Comparison of ENCODE assay signal across 14 cellular contexts in genomic region chr11:106706355-106706754, GRCh38.
A peak's percentile ranks its signal among the peaks of the same experiment; 100 is the strongest.
DNase-seq lines count a peak whose midpoint lies in the region; ATAC-seq and TF ChIP-seq lines count a peak whose summit lies in the region.
"Had no signal": no experiment of that assay in that cellular context is flagged by ENCODE, and none has a peak within 500 bp of the region (broad histone marks: within the 10 kb centered on the region; RNA-seq: fewer than 3 reads in every experiment).

No MANE protein-coding gene starts in this region.

- no peak overlapping the region for H3K4me3 Mint-ChIP-seq in stimulated activated naive CD8-positive, alpha-beta T cell treated with anti-CD3 and anti-CD28 coated beads, Interleukin-15, amount 100 ng/mL, for 72 hours
- H3K4me3 Mint-ChIP-seq in CD8-positive, alpha-beta memory T cell = no peak overlapping the region

- H3K4me3 ChIP-seq in choroid plexus epithelial cell (ENCODE audit: low read depth, low read length) = no peak overlapping the region
- no peak overlapping the region for H3K4me3 ChIP-seq in CD8-positive, alpha-beta memory T cell (ENCODE audit: low read length)

- no peaks in the 10 kb centered on the region for H3K4me1 Mint-ChIP-seq in stimulated activated naive CD8-positive, alpha-beta T cell treated with anti-CD3 and anti-CD28 coated beads, Interleukin-15, amount 100 ng/mL, for 72 hours
- no peaks in the 10 kb centered on the region for H3K4me1 Mint-ChIP-seq in CD8-positive, alpha-beta memory T cell

- no peaks in the 10 kb centered on the region for H3K27me3 ChIP-seq in CD8-positive, alpha-beta memory T cell (ENCODE audit: insufficient read depth, low read length, poor library complexity, severe bottlenecking)

- TF ChIP-seq CTCF in choroid plexus epithelial cell (conservative IDR thresholded peaks at IDR 0.05; ENCODE audit: low read depth, low read length) = no peak

- peaks cover 0 to 7% of the 10 kb centered on the region in 2 donors for H3K9me3 Mint-ChIP-seq in stimulated activated naive CD8-positive, alpha-beta T cell treated with anti-CD3 and anti-CD28 coated beads, Interleukin-15, amount 100 ng/mL, for 72 hours
- H3K9me3 Mint-ChIP-seq in CD8-positive, alpha-beta memory T cell = peaks cover 0 to 16% (median 0%) of the 10 kb centered on the region in 5 donors

- H3K27ac ChIP-seq in CD8-positive, alpha-beta memory T cell (ENCODE audit: low read depth, low read length) = no peak overlapping the region

- CTCF ChIA-PET in CD8-positive, alpha-beta memory T cell (lab: Charles Lee) = no interaction called here

- H3K27ac Mint-ChIP-seq in stimulated activated naive CD8-positive, alpha-beta T cell treated with anti-CD3 and anti-CD28 coated beads, Interleukin-15, amount 100 ng/mL, for 72 hours = no peak overlapping the region
- no peak overlapping the region for H3K27ac Mint-ChIP-seq in CD8-positive, alpha-beta memory T cell

- POLR2A ChIA-PET in CD8-positive, alpha-beta memory T cell (lab: Charles Lee) = no interaction called here

- peak; percentile 40 for DNase-seq in EH (ENCODE audit: low read depth)
- DNase-seq in NCI-H226 = peak; percentile 66
- DNase-seq in choroid plexus epithelial cell (ENCODE audit: low read depth) = peak; percentile 83
- peak; percentile 94 for DNase-seq in renal cortical epithelial cell (ENCODE audit: low read depth)
- no peak for DNase-seq in KG1 (lab: John Stamatoyannopoulos, UW)
- DNase-seq in stimulated activated naive CD8-positive, alpha-beta T cell treated with anti-CD3 and anti-CD28 coated beads, Interleukin-15, amount 100 ng/mL, for 72 hours = no peak
- DNase-seq in CD8-positive, alpha-beta memory T cell = no peak
- DNase-seq: activated CD4-positive, CD25-positive, alpha-beta regulatory T cell treated with anti-CD3 and anti-CD28 coated beads, Interleukin-2, amount 50 U/mL, for 72 hours; activated effector memory CD4-positive, alpha-beta T cell treated with Interleukin-2 at 50 U/mL for 16 hours; cortex of kidney; DMS79; NCI-H1930 had no signal

- no peaks in the 10 kb centered on the region for H3K27me3 Mint-ChIP-seq in stimulated activated naive CD8-positive, alpha-beta T cell treated with anti-CD3 and anti-CD28 coated beads, Interleukin-15, amount 100 ng/mL, for 72 hours
- peaks cover 0 to 3% of the 10 kb centered on the region in 2 donors for H3K27me3 Mint-ChIP-seq in CD8-positive, alpha-beta memory T cell

- ATAC-seq in GM21423 (IDR thresholded peaks at IDR 0.05; ENCODE audit: unreplicated experiment) = no peak
- ATAC-seq in stimulated activated naive CD8-positive, alpha-beta T cell treated with anti-CD3 and anti-CD28 coated beads, Interleukin-15, amount 100 ng/mL, for 72 hours = no peak
- ATAC-seq: sciatic nerve had no signal

- H3K36me3 Mint-ChIP-seq in CD8-positive, alpha-beta memory T cell = no peaks in the 10 kb centered on the region

- no peaks in the 10 kb centered on the region for H3K4me1 ChIP-seq in CD8-positive, alpha-beta memory T cell (ENCODE audit: insufficient read depth, low read length)

- H3K9me3 ChIP-seq in CD8-positive, alpha-beta memory T cell (ENCODE audit: low read length) = no peaks in the 10 kb centered on the region

- H3K36me3 ChIP-seq in CD8-positive, alpha-beta memory T cell (ENCODE audit: insufficient read depth, low read length) = no peaks in the 10 kb centered on the region

Comparison
In these comparisons a context has a peak if more than half of its experiments do, and no peak if none do; other contexts are left out.
1. DNase-seq: peak in EH (single experiment), NCI-H226 (single experiment), choroid plexus epithelial cell (single experiment) and renal cortical epithelial cell (single experiment); none in KG1 (single experiment), stimulated activated naive CD8-positive, alpha-beta T cell treated with anti-CD3 and anti-CD28 coated beads, Interleukin-15, amount 100 ng/mL, for 72 hours (0 of 2) and CD8-positive, alpha-beta memory T cell (0 of 5).